ENCODE assay signal across 1 cellular context in the genomic region with DNA sequence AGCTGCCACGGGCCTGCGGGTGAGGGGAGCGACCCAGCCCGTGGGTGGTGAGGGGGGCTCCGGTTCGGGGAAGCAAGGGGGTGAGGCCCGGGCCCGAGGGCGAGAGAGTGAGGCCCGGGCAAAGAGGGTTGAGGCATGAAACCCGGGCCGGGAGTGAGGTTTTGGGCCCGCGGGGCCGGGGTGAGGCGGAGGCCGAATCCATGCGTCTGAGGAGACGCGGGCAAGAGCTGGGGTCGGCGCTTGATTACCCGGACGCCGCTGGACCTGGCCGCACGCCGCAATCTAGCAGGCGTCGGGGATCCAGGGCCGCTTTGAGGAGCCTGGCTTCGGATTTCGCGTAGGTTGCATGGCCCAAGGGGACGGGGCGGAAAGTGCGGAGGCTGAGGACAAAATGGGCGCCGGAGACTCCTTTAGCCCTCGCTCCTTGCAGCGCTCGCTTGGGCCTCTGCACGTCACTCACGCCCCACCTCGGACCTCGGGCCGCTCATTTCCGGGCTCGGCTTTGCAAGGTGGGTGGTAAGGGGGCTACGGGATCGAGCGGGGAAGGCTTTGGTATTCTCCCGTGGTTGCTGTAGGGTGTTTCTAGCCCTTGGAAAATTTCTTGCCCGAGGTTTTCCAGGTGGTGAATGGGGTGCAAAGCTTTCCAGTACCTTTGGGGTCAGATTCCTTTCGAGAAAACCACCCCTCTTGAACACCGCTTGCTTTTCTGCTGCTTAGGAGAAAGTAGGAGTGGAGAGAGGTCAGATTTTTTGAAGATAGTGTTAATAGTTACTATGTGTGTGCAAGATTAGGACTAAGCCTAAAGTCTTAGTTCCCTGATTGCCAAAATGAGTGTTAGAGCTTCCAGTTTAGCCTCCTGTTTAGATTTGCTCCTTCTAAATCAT.
TF ChIP-seq lines count a peak whose summit lies in the region.

No MANE protein-coding gene starts in this region.

TF ChIP-seq in HepG2, 621 proteins besides CTCF, POLR2A, EP300 and RAD21 (continued from another document and continues in another):
- TF ChIP-seq, protein P1, sequence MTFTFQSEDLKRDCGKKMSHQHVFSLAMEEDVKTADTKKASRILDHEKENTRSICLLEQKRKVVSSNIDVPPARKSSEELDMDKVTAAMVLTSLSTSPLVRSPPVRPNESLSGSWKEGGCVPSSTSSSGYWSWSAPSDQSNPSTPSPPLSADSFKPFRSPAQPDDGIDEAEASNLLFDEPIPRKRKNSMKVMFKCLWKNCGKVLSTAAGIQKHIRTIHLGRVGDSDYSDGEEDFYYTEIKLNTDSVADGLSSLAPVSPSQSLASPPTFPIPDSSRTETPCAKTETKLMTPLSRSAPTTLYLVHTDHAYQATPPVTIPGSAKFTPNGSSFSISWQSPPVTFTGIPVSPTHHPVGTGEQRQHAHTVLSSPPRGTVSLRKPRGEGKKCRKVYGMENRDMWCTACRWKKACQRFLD (CRISPR knock-in tag; IDR thresholded peaks at IDR 0.05; ENCODE audit: borderline replicate concordance): 0 out of 2 replicates have a peak, but pooled peaks have one; percentile 14
- no peak for TF ChIP-seq PHF5A (CRISPR knock-in tag; IDR thresholded peaks at IDR 0.05; ENCODE audit: low read depth, unreplicated experiment)
- 0 out of 2 replicates have a peak, but pooled peaks have one; percentile 32 for TF ChIP-seq ATF7-NPFF (CRISPR knock-in tag; IDR thresholded peaks at IDR 0.05; ENCODE audit: low read depth)
- peak; percentile 27; the same call in 1 of the 2 replicates for TF ChIP-seq FOXJ3 (CRISPR knock-in tag; IDR thresholded peaks at IDR 0.05; ENCODE audit: borderline replicate concordance)
- TF ChIP-seq MYC (CRISPR knock-in tag; IDR thresholded peaks at IDR 0.05; ENCODE audit: borderline replicate concordance): peak; percentile 40; the same call in 1 of the 2 replicates
- TF ChIP-seq MAF1 (CRISPR knock-in tag; IDR thresholded peaks at IDR 0.05; ENCODE audit: borderline replicate concordance): no peak
- TF ChIP-seq ONECUT2 (CRISPR knock-in tag; IDR thresholded peaks at IDR 0.05): no peak
- TF ChIP-seq ATM (IDR thresholded peaks at IDR 0.05; ENCODE audit: borderline replicate concordance): no peak
- no peak for TF ChIP-seq SOX13 (IDR thresholded peaks at IDR 0.05)
- TF ChIP-seq SOX13 (CRISPR knock-in tag; conservative IDR thresholded peaks at IDR 0.05 in 1 of 2, IDR thresholded peaks at IDR 0.05 in 1 of 2): 0 out of 4 replicates have a peak, but pooled peaks of 1 of the 2 experiments have one; percentile 5
- no peak for TF ChIP-seq ZNF674 (CRISPR knock-in tag; IDR thresholded peaks at IDR 0.05; ENCODE audit: low read depth)
- no peak for TF ChIP-seq KAT2B (IDR thresholded peaks at IDR 0.05; ENCODE audit: borderline replicate concordance, low read depth, low read length)
- no peak for TF ChIP-seq ZNF619 (CRISPR knock-in tag; IDR thresholded peaks at IDR 0.05)
- TF ChIP-seq ELF4 (CRISPR knock-in tag; IDR thresholded peaks at IDR 0.05; ENCODE audit: borderline replicate concordance): no peak
- TF ChIP-seq, protein P2, sequence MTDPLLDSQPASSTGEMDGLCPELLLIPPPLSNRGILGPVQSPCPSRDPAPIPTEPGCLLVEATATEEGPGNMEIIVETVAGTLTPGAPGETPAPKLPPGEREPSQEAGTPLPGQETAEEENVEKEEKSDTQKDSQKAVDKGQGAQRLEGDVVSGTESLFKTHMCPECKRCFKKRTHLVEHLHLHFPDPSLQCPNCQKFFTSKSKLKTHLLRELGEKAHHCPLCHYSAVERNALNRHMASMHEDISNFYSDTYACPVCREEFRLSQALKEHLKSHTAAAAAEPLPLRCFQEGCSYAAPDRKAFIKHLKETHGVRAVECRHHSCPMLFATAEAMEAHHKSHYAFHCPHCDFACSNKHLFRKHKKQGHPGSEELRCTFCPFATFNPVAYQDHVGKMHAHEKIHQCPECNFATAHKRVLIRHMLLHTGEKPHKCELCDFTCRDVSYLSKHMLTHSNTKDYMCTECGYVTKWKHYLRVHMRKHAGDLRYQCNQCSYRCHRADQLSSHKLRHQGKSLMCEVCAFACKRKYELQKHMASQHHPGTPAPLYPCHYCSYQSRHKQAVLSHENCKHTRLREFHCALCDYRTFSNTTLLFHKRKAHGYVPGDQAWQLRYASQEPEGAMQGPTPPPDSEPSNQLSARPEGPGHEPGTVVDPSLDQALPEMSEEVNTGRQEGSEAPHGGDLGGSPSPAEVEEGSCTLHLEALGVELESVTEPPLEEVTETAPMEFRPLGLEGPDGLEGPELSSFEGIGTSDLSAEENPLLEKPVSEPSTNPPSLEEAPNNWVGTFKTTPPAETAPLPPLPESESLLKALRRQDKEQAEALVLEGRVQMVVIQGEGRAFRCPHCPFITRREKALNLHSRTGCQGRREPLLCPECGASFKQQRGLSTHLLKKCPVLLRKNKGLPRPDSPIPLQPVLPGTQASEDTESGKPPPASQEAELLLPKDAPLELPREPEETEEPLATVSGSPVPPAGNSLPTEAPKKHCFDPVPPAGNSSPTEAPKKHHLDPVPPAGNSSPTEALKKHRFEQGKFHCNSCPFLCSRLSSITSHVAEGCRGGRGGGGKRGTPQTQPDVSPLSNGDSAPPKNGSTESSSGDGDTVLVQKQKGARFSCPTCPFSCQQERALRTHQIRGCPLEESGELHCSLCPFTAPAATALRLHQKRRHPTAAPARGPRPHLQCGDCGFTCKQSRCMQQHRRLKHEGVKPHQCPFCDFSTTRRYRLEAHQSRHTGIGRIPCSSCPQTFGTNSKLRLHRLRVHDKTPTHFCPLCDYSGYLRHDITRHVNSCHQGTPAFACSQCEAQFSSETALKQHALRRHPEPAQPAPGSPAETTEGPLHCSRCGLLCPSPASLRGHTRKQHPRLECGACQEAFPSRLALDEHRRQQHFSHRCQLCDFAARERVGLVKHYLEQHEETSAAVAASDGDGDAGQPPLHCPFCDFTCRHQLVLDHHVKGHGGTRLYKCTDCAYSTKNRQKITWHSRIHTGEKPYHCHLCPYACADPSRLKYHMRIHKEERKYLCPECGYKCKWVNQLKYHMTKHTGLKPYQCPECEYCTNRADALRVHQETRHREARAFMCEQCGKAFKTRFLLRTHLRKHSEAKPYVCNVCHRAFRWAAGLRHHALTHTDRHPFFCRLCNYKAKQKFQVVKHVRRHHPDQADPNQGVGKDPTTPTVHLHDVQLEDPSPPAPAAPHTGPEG (CRISPR knock-in tag; IDR thresholded peaks at IDR 0.05): peak; percentile 33; the same call in 1 of the 2 replicates
- TF ChIP-seq, protein P3, sequence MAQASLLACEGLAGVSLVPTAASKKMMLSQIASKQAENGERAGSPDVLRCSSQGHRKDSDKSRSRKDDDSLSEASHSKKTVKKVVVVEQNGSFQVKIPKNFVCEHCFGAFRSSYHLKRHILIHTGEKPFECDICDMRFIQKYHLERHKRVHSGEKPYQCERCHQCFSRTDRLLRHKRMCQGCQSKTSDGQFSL (CRISPR knock-in tag; IDR thresholded peaks at IDR 0.05): peak; percentile 57; the same call in 1 of the 2 replicates
- TF ChIP-seq ZNF180 (CRISPR knock-in tag; IDR thresholded peaks at IDR 0.05; ENCODE audit: borderline replicate concordance, low read depth): no peak
- no peak for TF ChIP-seq PRDM4 (CRISPR knock-in tag; IDR thresholded peaks at IDR 0.05; ENCODE audit: borderline replicate concordance)
- no peak for TF ChIP-seq RFX3 (CRISPR knock-in tag; IDR thresholded peaks at IDR 0.05)
- TF ChIP-seq ZNF34 (CRISPR knock-in tag; IDR thresholded peaks at IDR 0.05; ENCODE audit: borderline replicate concordance): no peak
- TF ChIP-seq TSC22D2 (CRISPR knock-in tag; IDR thresholded peaks at IDR 0.05; ENCODE audit: borderline replicate concordance): no peak
- TF ChIP-seq ZNF878 (CRISPR knock-in tag; IDR thresholded peaks at IDR 0.05): 0 out of 2 replicates have a peak, but pooled peaks have one; percentile 39
- no peak for TF ChIP-seq GABPA (IDR thresholded peaks at IDR 0.05; ENCODE audit: low read depth, low read length)
- peak; percentile 39; the same call in 1 of the 2 replicates for TF ChIP-seq GABPA (CRISPR knock-in tag; IDR thresholded peaks at IDR 0.05; ENCODE audit: low read depth)
- TF ChIP-seq ZNF768 (CRISPR knock-in tag; IDR thresholded peaks at IDR 0.05): peak; percentile 38; the same call in 1 of the 2 replicates
- TF ChIP-seq ATF3 (CRISPR knock-in tag; IDR thresholded peaks at IDR 0.05): peak; percentile 50; the same call in 1 of the 2 replicates
- TF ChIP-seq CEBPG (CRISPR knock-in tag; IDR thresholded peaks at IDR 0.05): no peak
- TF ChIP-seq SAFB2 (CRISPR knock-in tag; IDR thresholded peaks at IDR 0.05; ENCODE audit: borderline replicate concordance, low read depth): no peak
- TF ChIP-seq PAWR (CRISPR knock-in tag; IDR thresholded peaks at IDR 0.05; ENCODE audit: borderline replicate concordance): no peak
- TF ChIP-seq HOXD1 (CRISPR knock-in tag; IDR thresholded peaks at IDR 0.05): peak; percentile 59; the same call in 1 of the 2 replicates
- TF ChIP-seq HOXA3 (CRISPR knock-in tag; IDR thresholded peaks at IDR 0.05): peak; percentile 83
- no peak for TF ChIP-seq NCOR1 (IDR thresholded peaks at IDR 0.05; ENCODE audit: borderline replicate concordance, low read length)
- TF ChIP-seq, protein P4, sequence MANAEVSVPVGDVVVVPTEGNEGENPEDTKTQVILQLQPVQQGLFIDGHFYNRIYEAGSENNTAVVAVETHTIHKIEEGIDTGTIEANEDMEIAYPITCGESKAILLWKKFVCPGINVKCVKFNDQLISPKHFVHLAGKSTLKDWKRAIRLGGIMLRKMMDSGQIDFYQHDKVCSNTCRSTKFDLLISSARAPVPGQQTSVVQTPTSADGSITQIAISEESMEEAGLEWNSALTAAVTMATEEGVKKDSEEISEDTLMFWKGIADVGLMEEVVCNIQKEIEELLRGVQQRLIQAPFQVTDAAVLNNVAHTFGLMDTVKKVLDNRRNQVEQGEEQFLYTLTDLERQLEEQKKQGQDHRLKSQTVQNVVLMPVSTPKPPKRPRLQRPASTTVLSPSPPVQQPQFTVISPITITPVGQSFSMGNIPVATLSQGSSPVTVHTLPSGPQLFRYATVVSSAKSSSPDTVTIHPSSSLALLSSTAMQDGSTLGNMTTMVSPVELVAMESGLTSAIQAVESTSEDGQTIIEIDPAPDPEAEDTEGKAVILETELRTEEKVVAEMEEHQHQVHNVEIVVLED (CRISPR knock-in tag; IDR thresholded peaks at IDR 0.05; ENCODE audit: borderline replicate concordance): no peak
- no peak for TF ChIP-seq CENPT (CRISPR knock-in tag; IDR thresholded peaks at IDR 0.05; ENCODE audit: low read depth)
- TF ChIP-seq, protein P5, sequence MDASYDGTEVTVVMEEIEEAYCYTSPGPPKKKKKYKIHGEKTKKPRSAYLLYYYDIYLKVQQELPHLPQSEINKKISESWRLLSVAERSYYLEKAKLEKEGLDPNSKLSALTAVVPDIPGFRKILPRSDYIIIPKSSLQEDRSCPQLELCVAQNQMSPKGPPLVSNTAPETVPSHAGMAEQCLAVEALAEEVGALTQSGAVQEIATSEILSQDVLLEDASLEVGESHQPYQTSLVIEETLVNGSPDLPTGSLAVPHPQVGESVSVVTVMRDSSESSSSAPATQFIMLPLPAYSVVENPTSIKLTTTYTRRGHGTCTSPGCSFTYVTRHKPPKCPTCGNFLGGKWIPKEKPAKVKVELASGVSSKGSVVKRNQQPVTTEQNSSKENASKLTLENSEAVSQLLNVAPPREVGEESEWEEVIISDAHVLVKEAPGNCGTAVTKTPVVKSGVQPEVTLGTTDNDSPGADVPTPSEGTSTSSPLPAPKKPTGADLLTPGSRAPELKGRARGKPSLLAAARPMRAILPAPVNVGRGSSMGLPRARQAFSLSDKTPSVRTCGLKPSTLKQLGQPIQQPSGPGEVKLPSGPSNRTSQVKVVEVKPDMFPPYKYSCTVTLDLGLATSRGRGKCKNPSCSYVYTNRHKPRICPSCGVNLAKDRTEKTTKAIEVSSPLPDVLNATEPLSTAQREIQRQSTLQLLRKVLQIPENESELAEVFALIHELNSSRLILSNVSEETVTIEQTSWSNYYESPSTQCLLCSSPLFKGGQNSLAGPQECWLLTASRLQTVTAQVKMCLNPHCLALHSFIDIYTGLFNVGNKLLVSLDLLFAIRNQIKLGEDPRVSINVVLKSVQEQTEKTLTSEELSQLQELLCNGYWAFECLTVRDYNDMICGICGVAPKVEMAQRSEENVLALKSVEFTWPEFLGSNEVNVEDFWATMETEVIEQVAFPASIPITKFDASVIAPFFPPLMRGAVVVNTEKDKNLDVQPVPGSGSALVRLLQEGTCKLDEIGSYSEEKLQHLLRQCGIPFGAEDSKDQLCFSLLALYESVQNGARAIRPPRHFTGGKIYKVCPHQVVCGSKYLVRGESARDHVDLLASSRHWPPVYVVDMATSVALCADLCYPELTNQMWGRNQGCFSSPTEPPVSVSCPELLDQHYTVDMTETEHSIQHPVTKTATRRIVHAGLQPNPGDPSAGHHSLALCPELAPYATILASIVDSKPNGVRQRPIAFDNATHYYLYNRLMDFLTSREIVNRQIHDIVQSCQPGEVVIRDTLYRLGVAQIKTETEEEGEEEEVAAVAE (CRISPR knock-in tag; IDR thresholded peaks at IDR 0.05; ENCODE audit: borderline replicate concordance): peak; percentile 46; the same call in 1 of the 2 replicates
- peak; percentile 49; the same call in 1 of the 2 replicates for TF ChIP-seq NKX3-1 (CRISPR knock-in tag; IDR thresholded peaks at IDR 0.05)
- TF ChIP-seq HOXA7 (CRISPR knock-in tag; IDR thresholded peaks at IDR 0.05): no peak
- TF ChIP-seq KAT8 (CRISPR knock-in tag; IDR thresholded peaks at IDR 0.05): peak; percentile 48; the same call in 1 of the 2 replicates
- TF ChIP-seq SMARCE1 (IDR thresholded peaks at IDR 0.05; ENCODE audit: borderline replicate concordance): no peak
- TF ChIP-seq PCBP1 (IDR thresholded peaks at IDR 0.05; ENCODE audit: borderline replicate concordance, low read depth, low read length): 0 out of 2 replicates have a peak, but pooled peaks have one; percentile 31
